23 cellular contexts compared by ENCODE assay signal in the genomic region with DNA sequence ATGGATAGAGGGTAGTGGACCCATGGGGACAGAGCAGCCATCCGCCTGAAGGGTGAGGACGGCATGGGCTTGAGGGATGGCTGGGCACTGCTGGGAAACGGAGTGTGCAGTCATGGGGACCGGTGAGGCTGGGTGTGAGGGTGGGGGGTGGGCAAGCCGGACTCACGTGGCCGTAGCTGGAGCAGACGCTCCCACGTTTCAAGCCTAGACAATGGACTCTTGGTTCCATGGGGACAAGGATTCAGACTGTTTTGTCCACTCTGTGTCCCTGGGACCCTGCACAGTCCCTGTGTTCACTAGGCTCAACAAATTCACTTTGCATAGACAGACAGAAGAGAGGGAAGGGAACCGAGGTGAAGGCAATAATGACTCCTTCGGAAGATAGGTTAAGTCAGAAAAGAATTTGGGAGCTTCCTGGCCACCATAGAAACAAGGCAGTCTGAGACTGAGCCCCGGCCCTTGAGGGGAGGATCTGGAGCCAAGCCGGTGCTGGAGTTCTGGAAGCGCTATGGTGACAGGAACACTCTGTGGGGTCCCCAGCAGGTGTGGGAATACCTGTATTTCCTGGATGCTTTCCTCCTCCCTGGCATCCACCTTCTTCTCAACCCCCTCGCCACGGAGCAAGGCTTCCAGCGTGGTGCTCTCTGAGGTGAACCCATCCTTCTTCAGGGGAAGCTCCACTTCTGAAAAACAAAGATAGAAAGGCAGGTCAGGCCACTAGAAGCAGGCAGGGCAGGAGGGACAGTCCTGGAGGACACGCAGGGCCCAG.
DNase-seq lines count a peak whose midpoint lies in the region; ATAC-seq, FAIRE-seq and TF ChIP-seq lines count a peak whose summit lies in the region.
"Had no signal": no experiment of that assay in that cellular context is flagged by ENCODE, and none has a peak within 500 bp of the region (broad histone marks: within the 10 kb centered on the region; RNA-seq: fewer than 3 reads in every experiment).

No MANE protein-coding gene starts in this region.

- no peaks in the 10 kb centered on the region for H3K27me3 ChIP-seq in cardiac muscle cell
- H3K27me3 ChIP-seq in left ventricle myocardium inferior (ENCODE audit: low read depth): no peaks in the 10 kb centered on the region
- H3K27me3 ChIP-seq in neuronal stem cell (ENCODE audit: control insufficient read depth in 3 of 3, insufficient read depth in 3 of 3, low read depth in 1 of 3, low read length in 3 of 3): peaks cover 0 to 3% (median 0%) of the 10 kb centered on the region in 3 experiments
- H3K27me3 ChIP-seq: Peyer's patch had no signal

- FAIRE-seq in urothelium cell line (lab: Jason Lieb, UNC): peak; percentile 63
- no peak for FAIRE-seq in D721Med (lab: Jason Lieb, UNC)
- FAIRE-seq: GM18507 had no signal

- no peak overlapping the region for H3K4ac ChIP-seq in neuronal stem cell (ENCODE audit: low read length)

- no peaks in the 10 kb centered on the region for H3K4me1 Mint-ChIP-seq in activated T-cell treated with anti-CD3 and anti-CD28 coated beads, Interleukin-2, amount 50 U/mL, for 4 hours (ENCODE audit: low read depth)
- H3K4me1 Mint-ChIP-seq: CD8-positive, alpha-beta memory T cell had no signal

- no peak overlapping the region for H2BK12ac ChIP-seq in neuronal stem cell (ENCODE audit: low read length)

- H2AK5ac ChIP-seq in neuronal stem cell (ENCODE audit: low read depth, low read length): no peak overlapping the region

- H3K14ac ChIP-seq in neuronal stem cell (ENCODE audit: low read length): no peak overlapping the region

- H3K27me3 Mint-ChIP-seq in activated T-cell treated with anti-CD3 and anti-CD28 coated beads, Interleukin-2, amount 50 U/mL, for 4 hours (ENCODE audit: low read depth): no peaks in the 10 kb centered on the region
- H3K27me3 Mint-ChIP-seq: IgD-negative memory B cell had no signal

- no peak overlapping the region for H2BK5ac ChIP-seq in neuronal stem cell (ENCODE audit: low read length)

- H3K4me3 Mint-ChIP-seq in activated T-cell treated with anti-CD3 and anti-CD28 coated beads, Interleukin-2, amount 50 U/mL, for 4 hours: no peak overlapping the region
- H3K4me3 Mint-ChIP-seq: CD8-positive, alpha-beta memory T cell; IgD-negative memory B cell had no signal

- H3K79me1 ChIP-seq in neuronal stem cell (ENCODE audit: low read depth, low read length): no peaks in the 10 kb centered on the region

- H3K36me3 ChIP-seq in cardiac muscle cell: peaks cover 2% of the 10 kb centered on the region
- H3K36me3 ChIP-seq in left ventricle myocardium inferior: peaks cover 6% of the 10 kb centered on the region
- H3K36me3 ChIP-seq in neuronal stem cell (replicated peaks in 1 of 2; ENCODE audit: control insufficient read depth in 2 of 2, insufficient read depth in 2 of 2, low read length in 2 of 2): no peaks in the 10 kb centered on the region
- H3K36me3 ChIP-seq: Peyer's patch had no signal

- no peaks in the 10 kb centered on the region for H3K9me3 Mint-ChIP-seq in activated T-cell treated with anti-CD3 and anti-CD28 coated beads, Interleukin-2, amount 50 U/mL, for 4 hours
- H3K9me3 Mint-ChIP-seq: CD8-positive, alpha-beta memory T cell; IgD-negative memory B cell had no signal

- H2BK120ac ChIP-seq in neuronal stem cell (ENCODE audit: low read depth, low read length): no peak overlapping the region

- peak overlapping the region; percentile 27 for H3K23ac ChIP-seq in neuronal stem cell (ENCODE audit: low read depth, low read length, poor library complexity)

- no peak overlapping the region for H4K8ac ChIP-seq in neuronal stem cell (ENCODE audit: low read depth, low read length)

- intact Hi-C loops in left ventricle myocardium inferior (cut with micrococcal nuclease): no loop called here

- H3K4me1 ChIP-seq in cardiac muscle cell (ENCODE audit: low read depth): peaks cover 14% of the 10 kb centered on the region
- H3K4me1 ChIP-seq in left ventricle myocardium inferior: peaks cover 22% of the 10 kb centered on the region
- H3K4me1 ChIP-seq in neuronal stem cell (ENCODE audit: control insufficient read depth in 2 of 2, insufficient read depth in 1 of 2, low read depth in 1 of 2, low read length in 2 of 2): peaks cover 0 to 2% of the 10 kb centered on the region in 2 donors
- H3K4me1 ChIP-seq: Peyer's patch had no signal

- TF ChIP-seq CTCF in cardiac muscle cell (IDR thresholded peaks at IDR 0.05; ENCODE audit: low read depth, low read length) (no peak), left ventricle myocardium inferior (IDR thresholded peaks at IDR 0.05; ENCODE audit: borderline replicate concordance) (no peak), D721Med (IDR thresholded peaks at IDR 0.05; ENCODE audit: insufficient read depth, missing control alignments) (no peak)

- H4K91ac ChIP-seq in neuronal stem cell (ENCODE audit: low read depth, low read length, poor library complexity): no peak overlapping the region

- H3K4me3 ChIP-seq in cardiac muscle cell: no peak overlapping the region
- H3K4me3 ChIP-seq in left ventricle myocardium inferior: no peak overlapping the region
- H3K4me3 ChIP-seq in neuronal stem cell (ENCODE audit: low read length in 2 of 2): no peak overlapping the region
- H3K4me3 ChIP-seq: Peyer's patch had no signal

- H3K27ac ChIP-seq in cardiac muscle cell: peak overlapping the region; percentile 50
- no peak overlapping the region for H3K27ac ChIP-seq in left ventricle myocardium inferior (replicated peaks)
- no peak overlapping the region for H3K27ac ChIP-seq in neuronal stem cell (replicated peaks; ENCODE audit: low read length)
- H3K27ac ChIP-seq: Peyer's patch had no signal

- DNase-seq in cardiac muscle cell (ENCODE audit: low read depth in 1 of 2, low spot score in 1 of 2): no peak
- no peak for DNase-seq in left ventricle myocardium inferior
- DNase-seq in globus pallidus (ENCODE audit: low spot score): peak; percentile 54
- DNase-seq in neuronal stem cell (ENCODE audit: low spot score): no peak
- DNase-seq in urothelium cell line (ENCODE audit: low spot score): no peak
- no peak for DNase-seq in activated T-cell treated with anti-CD3 and anti-CD28 coated beads, Interleukin-2, amount 50 U/mL, for 4 hours
- DNase-seq in HPDE6-E6E7 (ENCODE audit: extremely low spot score): no peak
- no peak for DNase-seq in D721Med (ENCODE audit: insufficient read length, low spot score)
- DNase-seq: 8988T; CD8-positive, alpha-beta memory T cell; DMS53; GDM1; GOT3; HCEC 1CT; MV-4-11; NCI-H1105 treated with DMSO at 0.1 percent for 48 hours; NCI-H2029 treated with DMSO at 0.1 percent for 48 hours; NCI-H226; NCI-H510A treated with DMSO at 0.1 percent for 48 hours; NCI-H82; Peyer's patch had no signal

- H3K36me3 Mint-ChIP-seq in activated T-cell treated with anti-CD3 and anti-CD28 coated beads, Interleukin-2, amount 50 U/mL, for 4 hours (ENCODE audit: insufficient read depth): no peaks in the 10 kb centered on the region

- H3K18ac ChIP-seq in neuronal stem cell (ENCODE audit: low read length): peak overlapping the region; percentile 49

- WGBS in neuronal stem cell (ENCODE audit: extremely low coverage in 2 of 2, insufficient read length in 2 of 2, insufficient replicate concordance in 1 of 2), 2 donors: no CpG with 5 or more reads among the region's 18 CpGs

- H3K9ac ChIP-seq in neuronal stem cell (ENCODE audit: low read depth, low read length, poor library complexity): peak overlapping the region; percentile 22

- ATAC-seq in activated T-cell treated with anti-CD3 and anti-CD28 coated beads, Interleukin-2, amount 50 U/mL, for 4 hours: no peak

- H3K9me3 ChIP-seq in cardiac muscle cell (ENCODE audit: low read depth): no peaks in the 10 kb centered on the region
- no peaks in the 10 kb centered on the region for H3K9me3 ChIP-seq in left ventricle myocardium inferior (replicated peaks)
- no peaks in the 10 kb centered on the region for H3K9me3 ChIP-seq in neuronal stem cell (replicated peaks in 1 of 2; ENCODE audit: control insufficient read depth in 2 of 2, insufficient read depth in 1 of 2, low read depth in 1 of 2, low read length in 2 of 2)
- H3K9me3 ChIP-seq: Peyer's patch had no signal

- no peak overlapping the region for H2AFZ ChIP-seq in neuronal stem cell (ENCODE audit: low read length)

- H2BK15ac ChIP-seq in neuronal stem cell (ENCODE audit: low read length): peak overlapping the region; percentile 34

- no peak overlapping the region for H3K4me2 ChIP-seq in neuronal stem cell (ENCODE audit: insufficient read depth, low read length, poor library complexity, severe bottlenecking)
